In the genomic region with DNA sequence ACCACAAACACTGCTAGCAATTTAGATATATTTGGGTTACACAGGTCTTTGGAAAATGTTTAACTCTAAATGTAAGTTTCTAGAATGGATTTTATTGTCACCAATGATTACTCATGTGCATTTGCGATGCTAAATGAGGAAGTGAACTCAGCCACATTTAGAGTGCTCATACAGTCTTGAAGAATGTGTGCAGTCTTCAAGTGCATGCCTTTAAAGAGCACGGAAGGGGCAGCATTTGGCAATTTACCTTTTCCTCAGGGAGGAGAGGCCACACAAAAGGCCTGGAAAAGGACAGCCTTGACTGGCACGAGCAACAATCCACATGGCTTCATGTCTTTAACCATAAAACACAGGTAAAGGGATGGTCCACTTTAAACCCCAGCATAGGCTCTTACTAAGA, we compare ENCODE assay signal across 8 cellular contexts.
DNase-seq lines count a peak whose midpoint lies in the region; ATAC-seq and TF ChIP-seq lines count a peak whose summit lies in the region.

No MANE protein-coding gene starts in this region.

- DNase-seq in GF-D8 (lab: John Stamatoyannopoulos, UW) (peak; percentile 60), IMR-90 (peak; percentile 68), adipocyte (ENCODE audit: low read depth) (peak; percentile 52), NCI-H345 (lab: John Stamatoyannopoulos, UW) (no peak), G401 (ENCODE audit: low spot score) (no peak), mucosa of gallbladder (ENCODE audit: low spot score) (no peak), kidney glomerular epithelial cell (lab: John Stamatoyannopoulos, UW) (no peak)

- POLR2A ChIA-PET in IMR-90 (lab: Charles Lee; ENCODE audit: unreplicated experiment), result no interaction called here

- no TSS peak for BruUV-seq in IMR-90 (replicated peaks; lab: Mats Ljungman, UMichigan)

- peak overlapping the region; percentile 60; the same call in 1 of the 3 replicates for H2BK15ac ChIP-seq in IMR-90 (ENCODE audit: low read depth, low read length)

- peak overlapping the region; percentile 45 for H2AFZ ChIP-seq in IMR-90 (replicated peaks; ENCODE audit: low read length, poor library complexity)

- H3K56ac ChIP-seq in IMR-90 (ENCODE audit: extremely low read depth, insufficient read depth, low read length), result no peak overlapping the region; the same call in 1 of the 2 replicates

- peak overlapping the region; percentile 83 for H2BK120ac ChIP-seq in IMR-90 (ENCODE audit: low read depth, low read length)

- H3K4me3 ChIP-seq in IMR-90 (ENCODE audit: insufficient read depth, low read depth, low read length), result no peak overlapping the region
- no peak overlapping the region for H3K4me3 ChIP-seq in adipocyte (ENCODE audit: low read length)

- no peak for TF ChIP-seq CTCF in IMR-90 (conservative IDR thresholded peaks at IDR 0.05; ENCODE audit: low read depth, low read length)

- CTCF ChIA-PET in IMR-90 (lab: Yijun Ruan, JAX), result no interaction called here

- TF ChIP-seq RAD21 in IMR-90 (IDR thresholded peaks at IDR 0.05; ENCODE audit: low read length), result no peak

- no peaks in the 10 kb centered on the region for H3K27me3 ChIP-seq in IMR-90 (ENCODE audit: control insufficient read depth, insufficient read depth, low read length)
- no peaks in the 10 kb centered on the region for H3K27me3 ChIP-seq in adipocyte (replicated peaks; ENCODE audit: control insufficient read depth, insufficient read depth, low read length)

- no peaks in the 10 kb centered on the region for H3K36me3 ChIP-seq in IMR-90 (ENCODE audit: control insufficient read depth, insufficient read depth, low read length)
- no peaks in the 10 kb centered on the region for H3K36me3 ChIP-seq in adipocyte (ENCODE audit: control insufficient read depth, insufficient read depth, low read length, severe bottlenecking)

- peak overlapping the region; percentile 46 for H2AK5ac ChIP-seq in IMR-90 (ENCODE audit: low read depth, low read length)

- H3K18ac ChIP-seq in IMR-90 (ENCODE audit: low read depth, low read length), result peak overlapping the region; percentile 92

- H4K91ac ChIP-seq in IMR-90 (ENCODE audit: insufficient read depth, low read depth, low read length), result peak overlapping the region; percentile 67; the same call in 1 of the 2 replicates

- no peaks in the 10 kb centered on the region for H4K20me1 ChIP-seq in IMR-90 (ENCODE audit: insufficient read depth, low read length)

- H3K23ac ChIP-seq in IMR-90 (ENCODE audit: low read depth, low read length), result peak overlapping the region; percentile 47

- peak overlapping the region; percentile 52 to 73 for H4K8ac ChIP-seq in IMR-90 (ENCODE audit: low read depth in 2 of 2, low read length in 2 of 2)

- no peaks in the 10 kb centered on the region; a peak in 1 of 4 replicates for H3K79me1 ChIP-seq in IMR-90 (ENCODE audit: low read depth in 1 of 2, low read length in 2 of 2)

- H3K4ac ChIP-seq in IMR-90 (ENCODE audit: low read depth, low read length), result peak overlapping the region; percentile 72

- H3K9me3 ChIP-seq in IMR-90 (ENCODE audit: control insufficient read depth, insufficient read depth, low read length) (no peaks in the 10 kb centered on the region), adipocyte (ENCODE audit: control insufficient read depth, low read length) (no peaks in the 10 kb centered on the region)

- peak overlapping the region; percentile 71 for H3K14ac ChIP-seq in IMR-90 (replicated peaks; ENCODE audit: low read depth, low read length)

- ATAC-seq in GM21526 (IDR thresholded peaks at IDR 0.05; ENCODE audit: low FRiP score, unreplicated experiment) (peak; percentile 79), IMR-90 (ENCODE audit: low read depth) (peak; percentile 53)

- peak overlapping the region; percentile 40; the same call in 1 of the 2 replicates for H3K4me2 ChIP-seq in IMR-90 (ENCODE audit: low read depth, low read length)

- in situ Hi-C loops in IMR-90 (cut with MboI; ENCODE audit: low sequenced_read_pairs), result loop anchor here (25.0 kb wide), 1 partner anchor 88 kb away; a partner anchor contains a TSS
- in situ Hi-C loops in G401 (cut with HindIII; ENCODE audit: low sequenced_read_pairs), result no loop called here

- peak overlapping the region; percentile 57 for H2BK5ac ChIP-seq in IMR-90 (ENCODE audit: low read depth, low read length, poor library complexity, severe bottlenecking)

- peaks cover 15% of the 10 kb centered on the region for H3K9me1 ChIP-seq in IMR-90 (ENCODE audit: insufficient read depth, low read length)

- intact Hi-C loops in IMR-90 (cut with micrococcal nuclease), result no loop called here

- H3K4me1 ChIP-seq in IMR-90 (ENCODE audit: control insufficient read depth, insufficient read depth, low read length), result peaks cover 11% of the 10 kb centered on the region
- peaks cover 50% of the 10 kb centered on the region for H3K4me1 ChIP-seq in adipocyte (ENCODE audit: control insufficient read depth, insufficient read depth, low read length)

- dilution Hi-C loops in IMR-90 (cut with HindIII; ENCODE audit: low sequenced_read_pairs, unreplicated experiment), result no loop called here

- peak overlapping the region; percentile 4; the same call in 1 of the 2 replicates for H3K27ac ChIP-seq in IMR-90 (ENCODE audit: insufficient read depth, low read length)

- peak overlapping the region; percentile 88 for H4K5ac ChIP-seq in IMR-90 (ENCODE audit: low read depth, low read length)

- H3K9ac ChIP-seq in IMR-90 (ENCODE audit: low read depth, low read length), result no peak overlapping the region
- H3K9ac ChIP-seq in adipocyte (ENCODE audit: low read length), result no peak overlapping the region

- peak overlapping the region; percentile 81 for H2BK20ac ChIP-seq in IMR-90 (ENCODE audit: low read depth, low read length)

- WGBS in IMR-90 (ENCODE audit: extremely low coverage in 2 of 2, insufficient read length in 1 of 2), 2 experiments, result 0% methylated on average over 1 of the region's 3 CpGs; no CpG with 5 or more reads in 1 of the 2 experiments

- H2AK9ac ChIP-seq in IMR-90 (replicated peaks; ENCODE audit: low read depth, low read length, poor library complexity), result no peak overlapping the region

- TF ChIP-seq POLR2A in IMR-90 (IDR thresholded peaks at IDR 0.05; ENCODE audit: low read depth, low read length), result no peak

TF ChIP-seq in IMR-90, 13 proteins besides CTCF, POLR2A, EP300 and RAD21:
- TF ChIP-seq BHLHE40 (IDR thresholded peaks at IDR 0.05; ENCODE audit: low read depth, low read length) (no peak), SMC3 (IDR thresholded peaks at IDR 0.05; ENCODE audit: low read depth, low read length) (no peak), MAFK (IDR thresholded peaks at IDR 0.05; ENCODE audit: low read depth, low read length) (no peak), NFE2L2 (IDR thresholded peaks at IDR 0.05; ENCODE audit: low read depth, low read length) (no peak), CEBPB (IDR thresholded peaks at IDR 0.05; ENCODE audit: low read depth, low read length) (no peak), FOS (IDR thresholded peaks at IDR 0.05; ENCODE audit: low read depth, low read length) (no peak), MXI1 (IDR thresholded peaks at IDR 0.05; ENCODE audit: borderline replicate concordance, low read depth, low read length) (no peak), CHD1 (IDR thresholded peaks at IDR 0.05; ENCODE audit: low read depth, low read length) (no peak), RFX5 (IDR thresholded peaks at IDR 0.05; ENCODE audit: low read depth, low read length) (no peak), RCOR1 (IDR thresholded peaks at IDR 0.05; ENCODE audit: insufficient replicate concordance, low read length) (no peak), MAZ (IDR thresholded peaks at IDR 0.05; ENCODE audit: borderline replicate concordance, low read depth, low read length) (no peak)
- TF ChIP-seq, protein P1, sequence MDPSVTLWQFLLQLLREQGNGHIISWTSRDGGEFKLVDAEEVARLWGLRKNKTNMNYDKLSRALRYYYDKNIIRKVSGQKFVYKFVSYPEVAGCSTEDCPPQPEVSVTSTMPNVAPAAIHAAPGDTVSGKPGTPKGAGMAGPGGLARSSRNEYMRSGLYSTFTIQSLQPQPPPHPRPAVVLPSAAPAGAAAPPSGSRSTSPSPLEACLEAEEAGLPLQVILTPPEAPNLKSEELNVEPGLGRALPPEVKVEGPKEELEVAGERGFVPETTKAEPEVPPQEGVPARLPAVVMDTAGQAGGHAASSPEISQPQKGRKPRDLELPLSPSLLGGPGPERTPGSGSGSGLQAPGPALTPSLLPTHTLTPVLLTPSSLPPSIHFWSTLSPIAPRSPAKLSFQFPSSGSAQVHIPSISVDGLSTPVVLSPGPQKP (IDR thresholded peaks at IDR 0.05; ENCODE audit: borderline replicate concordance, low read depth, low read length), result no peak
- TF ChIP-seq, protein P2, sequence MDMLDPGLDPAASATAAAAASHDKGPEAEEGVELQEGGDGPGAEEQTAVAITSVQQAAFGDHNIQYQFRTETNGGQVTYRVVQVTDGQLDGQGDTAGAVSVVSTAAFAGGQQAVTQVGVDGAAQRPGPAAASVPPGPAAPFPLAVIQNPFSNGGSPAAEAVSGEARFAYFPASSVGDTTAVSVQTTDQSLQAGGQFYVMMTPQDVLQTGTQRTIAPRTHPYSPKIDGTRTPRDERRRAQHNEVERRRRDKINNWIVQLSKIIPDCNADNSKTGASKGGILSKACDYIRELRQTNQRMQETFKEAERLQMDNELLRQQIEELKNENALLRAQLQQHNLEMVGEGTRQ (IDR thresholded peaks at IDR 0.05; ENCODE audit: low read depth, low read length), result no peak

Comparison
In these comparisons a context has a peak if more than half of its experiments do, and no peak if none do; other contexts are left out.
1. DNase-seq: peak in GF-D8 (single experiment), IMR-90 (single experiment) and adipocyte (single experiment); none in NCI-H345 (single experiment), G401 (single experiment), mucosa of gallbladder (single experiment) and kidney glomerular epithelial cell (single experiment).